ENCODE assay signal across 15 cellular contexts in genomic region chr9:29793970-29794369, GRCh38.
DNase-seq lines count a peak whose midpoint lies in the region; ATAC-seq and TF ChIP-seq lines count a peak whose summit lies in the region.
"Had no signal": no experiment of that assay in that cellular context is flagged by ENCODE, and none has a peak within 500 bp of the region (broad histone marks: within the 10 kb centered on the region; RNA-seq: fewer than 3 reads in every experiment).

No MANE protein-coding gene starts in this region.

- no peak for TF ChIP-seq RAD21 in SK-N-SH (IDR thresholded peaks at IDR 0.05; ENCODE audit: low read length)

- CTCF ChIA-PET in SK-N-SH (lab: Yijun Ruan, JAX), result interaction anchor here (0.6 kb wide), 1 partner anchor 1715 kb away, joined by 3 read pairs; no protein-coding TSS in a partner anchor
- CTCF ChIA-PET in CD8-positive, alpha-beta memory T cell (lab: Charles Lee), result no interaction called here

- no peak for ATAC-seq in SK-N-SH treated with all-trans-retinoic acid at 6 μM for 48 hours
- ATAC-seq: CD8-positive, alpha-beta T cell had no signal

- WGBS in SK-N-SH (ENCODE audit: low lambda C conversion rate), result 75% methylated on average over 1 of the region's 1 CpG

- H3F3A ChIP-seq in SK-N-SH (replicated peaks; ENCODE audit: insufficient read depth) (no peaks in the 10 kb centered on the region), MM.1S (ENCODE audit: insufficient read depth, low read length) (peaks cover 17% of the 10 kb centered on the region)

- H3K4me1 Mint-ChIP-seq in activated naive CD8-positive, alpha-beta T cell treated with anti-CD3 and anti-CD28 coated beads for 36 hours, result no peaks in the 10 kb centered on the region
- H3K4me1 Mint-ChIP-seq in CD8-positive, alpha-beta memory T cell, result no peaks in the 10 kb centered on the region
- H3K4me1 Mint-ChIP-seq: CD14-positive monocyte had no signal

- no peak overlapping the region for H3K4me3 ChIP-seq in SK-N-SH (ENCODE audit: low read depth in 2 of 2, low read length in 1 of 2)
- no peak overlapping the region for H3K4me3 ChIP-seq in MM.1S (ENCODE audit: low read length)
- no peak overlapping the region for H3K4me3 ChIP-seq in CD8-positive, alpha-beta memory T cell (ENCODE audit: low read length)

- 0 out of 2 replicates have a peak overlapping the region, but pooled peaks have one; percentile 6 for H2AFZ ChIP-seq in SK-N-SH (ENCODE audit: low read depth)
- no peak overlapping the region for H2AFZ ChIP-seq in MM.1S (ENCODE audit: low read length)

- H3K27ac ChIP-seq in SK-N-SH (ENCODE audit: low read depth in 2 of 2, low read length in 1 of 2) (no peak overlapping the region), MM.1S (ENCODE audit: low read length) (no peak overlapping the region)
- no peak overlapping the region for H3K27ac ChIP-seq in CD8-positive, alpha-beta memory T cell (ENCODE audit: low read depth, low read length)
- H3K27ac ChIP-seq: 22Rv1, HL-60 had no signal

- H3K36me3 ChIP-seq in SK-N-SH (replicated peaks in 1 of 2; ENCODE audit: control insufficient read depth in 1 of 2, insufficient read depth in 2 of 2, low read length in 1 of 2) (no peaks in the 10 kb centered on the region), MM.1S (replicated peaks; ENCODE audit: insufficient read depth, low read length) (no peaks in the 10 kb centered on the region)
- H3K36me3 ChIP-seq in CD8-positive, alpha-beta memory T cell (ENCODE audit: insufficient read depth, low read length), result no peaks in the 10 kb centered on the region

- H3K9me3 Mint-ChIP-seq in activated naive CD8-positive, alpha-beta T cell treated with anti-CD3 and anti-CD28 coated beads for 36 hours, result peaks cover 2% of the 10 kb centered on the region
- H3K9me3 Mint-ChIP-seq in CD8-positive, alpha-beta memory T cell, result peaks cover 0 to 10% (median 1%) of the 10 kb centered on the region in 5 donors
- H3K9me3 Mint-ChIP-seq: CD14-positive monocyte; CD8-positive, alpha-beta T cell had no signal

- H3K9ac ChIP-seq in SK-N-SH (no peak overlapping the region), MM.1S (ENCODE audit: low read length) (no peak overlapping the region)

- no peak for DNase-seq in SK-N-SH
- DNase-seq in MM.1S, result peak; percentile 51
- peak; percentile 45 for DNase-seq in myocyte (ENCODE audit: low read depth)
- no peak for DNase-seq in activated naive CD8-positive, alpha-beta T cell treated with anti-CD3 and anti-CD28 coated beads for 36 hours
- no peak for DNase-seq in CD8-positive, alpha-beta memory T cell
- no peak for DNase-seq in NCI-H187 (lab: John Stamatoyannopoulos, UW)
- DNase-seq: Caco-2; CD8-positive, alpha-beta T cell; DMS53; GF-D8; HCEC 1CT had no signal

- POLR2A ChIA-PET in SK-N-SH (lab: Yijun Ruan, JAX), result no interaction called here
- POLR2A ChIA-PET in CD8-positive, alpha-beta memory T cell (lab: Charles Lee), result no interaction called here

- no peaks in the 10 kb centered on the region for H3K9me3 ChIP-seq in SK-N-SH
- no peaks in the 10 kb centered on the region for H3K9me3 ChIP-seq in MM.1S (replicated peaks; ENCODE audit: insufficient read depth, low read length)
- H3K9me3 ChIP-seq in CD8-positive, alpha-beta memory T cell (ENCODE audit: low read length), result no peaks in the 10 kb centered on the region
- H3K9me3 ChIP-seq: Caco-2 had no signal

- no peak overlapping the region for H3K4me2 ChIP-seq in SK-N-SH
- peak overlapping the region; percentile 22; the same call in 1 of the 2 replicates for H3K4me2 ChIP-seq in MM.1S (ENCODE audit: low read depth, low read length)

- no peaks in the 10 kb centered on the region for H3K27me3 Mint-ChIP-seq in activated naive CD8-positive, alpha-beta T cell treated with anti-CD3 and anti-CD28 coated beads for 36 hours
- no peaks in the 10 kb centered on the region for H3K27me3 Mint-ChIP-seq in CD8-positive, alpha-beta memory T cell

- TF ChIP-seq CTCF in SK-N-SH (IDR thresholded peaks at IDR 0.05), result no peak
- no peak for TF ChIP-seq CTCF in MM.1S (IDR thresholded peaks at IDR 0.05; ENCODE audit: low read length)

- H3K79me2 ChIP-seq in SK-N-SH (ENCODE audit: insufficient read depth), result no peaks in the 10 kb centered on the region
- no peaks in the 10 kb centered on the region for H3K79me2 ChIP-seq in MM.1S (ENCODE audit: low read length)

- H3K9me2 ChIP-seq in SK-N-SH (no peaks in the 10 kb centered on the region), MM.1S (replicated peaks; ENCODE audit: insufficient read depth, low read length) (no peaks in the 10 kb centered on the region)

- H3K27ac Mint-ChIP-seq in activated naive CD8-positive, alpha-beta T cell treated with anti-CD3 and anti-CD28 coated beads for 36 hours, result no peak overlapping the region
- no peak overlapping the region for H3K27ac Mint-ChIP-seq in CD8-positive, alpha-beta memory T cell
- H3K27ac Mint-ChIP-seq: CD14-positive monocyte; CD8-positive, alpha-beta T cell had no signal

- H3K27me3 ChIP-seq in SK-N-SH (ENCODE audit: insufficient read depth) (no peaks in the 10 kb centered on the region), MM.1S (replicated peaks; ENCODE audit: insufficient read depth, low read length) (peaks cover 48% of the 10 kb centered on the region)
- no peaks in the 10 kb centered on the region for H3K27me3 ChIP-seq in CD8-positive, alpha-beta memory T cell (ENCODE audit: insufficient read depth, low read length, poor library complexity, severe bottlenecking)

- H4K20me1 ChIP-seq in SK-N-SH (ENCODE audit: insufficient read depth) (no peaks in the 10 kb centered on the region), MM.1S (ENCODE audit: insufficient read depth, low read length) (no peaks in the 10 kb centered on the region)

- no peak overlapping the region for H3K4me3 Mint-ChIP-seq in activated naive CD8-positive, alpha-beta T cell treated with anti-CD3 and anti-CD28 coated beads for 36 hours
- H3K4me3 Mint-ChIP-seq in CD8-positive, alpha-beta memory T cell, result no peak overlapping the region
- H3K4me3 Mint-ChIP-seq: CD14-positive monocyte; CD8-positive, alpha-beta T cell had no signal

- no peaks in the 10 kb centered on the region for H3K4me1 ChIP-seq in SK-N-SH (ENCODE audit: control insufficient read depth in 1 of 2, insufficient read depth in 2 of 2, low read depth in 1 of 2, low read length in 1 of 2)
- peaks cover 42% of the 10 kb centered on the region for H3K4me1 ChIP-seq in MM.1S (ENCODE audit: low read length)
- no peaks in the 10 kb centered on the region for H3K4me1 ChIP-seq in CD8-positive, alpha-beta memory T cell (ENCODE audit: insufficient read depth, low read length)
- H3K4me1 ChIP-seq: Caco-2 had no signal

- H3K36me3 Mint-ChIP-seq in activated naive CD8-positive, alpha-beta T cell treated with anti-CD3 and anti-CD28 coated beads for 36 hours, result no peaks in the 10 kb centered on the region
- no peaks in the 10 kb centered on the region for H3K36me3 Mint-ChIP-seq in CD8-positive, alpha-beta memory T cell
- H3K36me3 Mint-ChIP-seq: CD14-positive monocyte; CD8-positive, alpha-beta T cell had no signal

- no peak for TF ChIP-seq EP300 in SK-N-SH (IDR thresholded peaks at IDR 0.05; ENCODE audit: borderline replicate concordance in 1 of 2, low read depth in 1 of 2, low read length in 1 of 2)

TF ChIP-seq in SK-N-SH, 30 proteins besides CTCF, POLR2A, EP300 and RAD21 (continues in another document):
- TF ChIP-seq REST (IDR thresholded peaks at IDR 0.05; ENCODE audit: low read depth, low read length), result no peak

TF ChIP-seq in SK-N-SH treated with all-trans-retinoic acid at 6 μM for 48 hours, 23 proteins besides CTCF, POLR2A, EP300 and RAD21 (continues in another document):
- no peak for TF ChIP-seq PATZ1 (CRISPR knock-in tag; IDR thresholded peaks at IDR 0.05; ENCODE audit: borderline replicate concordance)
- no peak for TF ChIP-seq ISL1 (CRISPR knock-in tag; IDR thresholded peaks at IDR 0.05)
- TF ChIP-seq OSR1 (CRISPR knock-in tag; IDR thresholded peaks at IDR 0.05), result no peak
- no peak for TF ChIP-seq ARNTL (CRISPR knock-in tag; IDR thresholded peaks at IDR 0.05; ENCODE audit: borderline replicate concordance, low read depth)
- no peak for TF ChIP-seq ZNF70 (CRISPR knock-in tag; IDR thresholded peaks at IDR 0.05)
- TF ChIP-seq RARB (CRISPR knock-in tag; IDR thresholded peaks at IDR 0.05), result no peak
- no peak for TF ChIP-seq ZFP30 (CRISPR knock-in tag; IDR thresholded peaks at IDR 0.05)
- no peak for TF ChIP-seq CSRNP3 (CRISPR knock-in tag; IDR thresholded peaks at IDR 0.05)
- no peak for TF ChIP-seq PPARA (CRISPR knock-in tag; IDR thresholded peaks at IDR 0.05; ENCODE audit: borderline replicate concordance)
- TF ChIP-seq ZC3H10 (CRISPR knock-in tag; IDR thresholded peaks at IDR 0.05), result no peak
- TF ChIP-seq ZNF8 (CRISPR knock-in tag; IDR thresholded peaks at IDR 0.05), result no peak
- no peak for TF ChIP-seq ESRRG (CRISPR knock-in tag; IDR thresholded peaks at IDR 0.05)

Comparison
In these comparisons a context has a peak if more than half of its experiments do, and no peak if none do; other contexts are left out.
1. DNase-seq: peak in MM.1S (single experiment) and myocyte (single experiment); none in SK-N-SH (single experiment), activated naive CD8-positive, alpha-beta T cell treated with anti-CD3 and anti-CD28 coated beads for 36 hours (single experiment), CD8-positive, alpha-beta memory T cell (0 of 5) and NCI-H187 (0 of 2).